7 cellular contexts compared by ENCODE assay signal in genomic region chr14:68788275-68789001, GRCh38. TPM values are rescaled to one million over a fixed set of nuclear protein-coding genes. Genes with fewer than 3 reads are reported as not detected.
DNase-seq lines count a peak whose midpoint lies in the region; ATAC-seq and TF ChIP-seq lines count a peak whose summit lies in the region.

No MANE protein-coding gene starts in this region.

- H3K36me3 Mint-ChIP-seq in HFFc6 (ENCODE audit: low read depth), result peaks cover 67% of the 10 kb centered on the region
- peaks cover 57% of the 10 kb centered on the region for H3K36me3 Mint-ChIP-seq in activated T-helper 2 cell treated with anti-CD3 and anti-CD28 coated beads, Interferon-gamma antibody, Interleukin-2, Interleukin-4, amounts not matched to agents 10 μg/mL and 5 μg/mL and 100 μg/mL, durations not matched to agents 14 hours and 24 hours and 36 hours (ENCODE audit: low read depth)
- H3K36me3 Mint-ChIP-seq in stimulated activated effector memory CD8-positive, alpha-beta T cell treated with anti-CD3 and anti-CD28 coated beads, Interleukin-12 subunit alpha, Interleukin-12 subunit beta, amount 100 ng/mL, for 72 hours, result peaks cover 77% of the 10 kb centered on the region

- H3K9me3 Mint-ChIP-seq in HFFc6, result peaks cover 14% of the 10 kb centered on the region
- H3K9me3 Mint-ChIP-seq in activated T-helper 2 cell treated with anti-CD3 and anti-CD28 coated beads, Interferon-gamma antibody, Interleukin-2, Interleukin-4, amounts not matched to agents 10 μg/mL and 5 μg/mL and 100 μg/mL, durations not matched to agents 14 hours and 24 hours and 36 hours, result no peaks in the 10 kb centered on the region
- no peaks in the 10 kb centered on the region for H3K9me3 Mint-ChIP-seq in stimulated activated effector memory CD8-positive, alpha-beta T cell treated with anti-CD3 and anti-CD28 coated beads, Interleukin-12 subunit alpha, Interleukin-12 subunit beta, amount 100 ng/mL, for 72 hours

- peaks cover 55% of the 10 kb centered on the region for H3K4me1 Mint-ChIP-seq in HFFc6 (ENCODE audit: low read depth)
- peaks cover 54% of the 10 kb centered on the region for H3K4me1 Mint-ChIP-seq in activated T-helper 2 cell treated with anti-CD3 and anti-CD28 coated beads, Interferon-gamma antibody, Interleukin-2, Interleukin-4, amounts not matched to agents 10 μg/mL and 5 μg/mL and 100 μg/mL, durations not matched to agents 14 hours and 24 hours and 36 hours (ENCODE audit: low read depth)
- H3K4me1 Mint-ChIP-seq in stimulated activated effector memory CD8-positive, alpha-beta T cell treated with anti-CD3 and anti-CD28 coated beads, Interleukin-12 subunit alpha, Interleukin-12 subunit beta, amount 100 ng/mL, for 72 hours, result peaks cover 57% of the 10 kb centered on the region

- no peak for ATAC-seq in stimulated activated effector memory CD8-positive, alpha-beta T cell treated with anti-CD3 and anti-CD28 coated beads, Interleukin-12 subunit alpha, Interleukin-12 subunit beta, amount 100 ng/mL, for 72 hours
- ATAC-seq in GM21515 (IDR thresholded peaks at IDR 0.05; ENCODE audit: unreplicated experiment) (no peak), GM21367 (IDR thresholded peaks at IDR 0.05; ENCODE audit: unreplicated experiment) (no peak)

- peaks cover 83% of the 10 kb centered on the region for H3K27me3 Mint-ChIP-seq in HFFc6 (ENCODE audit: insufficient read depth)
- H3K27me3 Mint-ChIP-seq in activated T-helper 2 cell treated with anti-CD3 and anti-CD28 coated beads, Interferon-gamma antibody, Interleukin-2, Interleukin-4, amounts not matched to agents 10 μg/mL and 5 μg/mL and 100 μg/mL, durations not matched to agents 14 hours and 24 hours and 36 hours (ENCODE audit: low read depth), result no peaks in the 10 kb centered on the region

- peak overlapping the region; percentile 95 for H3K4me3 Mint-ChIP-seq in HFFc6
- H3K4me3 Mint-ChIP-seq in activated T-helper 2 cell treated with anti-CD3 and anti-CD28 coated beads, Interferon-gamma antibody, Interleukin-2, Interleukin-4, amounts not matched to agents 10 μg/mL and 5 μg/mL and 100 μg/mL, durations not matched to agents 14 hours and 24 hours and 36 hours (ENCODE audit: low read depth), result peak overlapping the region; percentile 92
- H3K4me3 Mint-ChIP-seq in stimulated activated effector memory CD8-positive, alpha-beta T cell treated with anti-CD3 and anti-CD28 coated beads, Interleukin-12 subunit alpha, Interleukin-12 subunit beta, amount 100 ng/mL, for 72 hours, result peak overlapping the region; percentile 100

- H3K27ac Mint-ChIP-seq in HFFc6, result peak overlapping the region; percentile 99
- H3K27ac Mint-ChIP-seq in activated T-helper 2 cell treated with anti-CD3 and anti-CD28 coated beads, Interferon-gamma antibody, Interleukin-2, Interleukin-4, amounts not matched to agents 10 μg/mL and 5 μg/mL and 100 μg/mL, durations not matched to agents 14 hours and 24 hours and 36 hours, result peak overlapping the region; percentile 94
- peak overlapping the region; percentile 100 for H3K27ac Mint-ChIP-seq in stimulated activated effector memory CD8-positive, alpha-beta T cell treated with anti-CD3 and anti-CD28 coated beads, Interleukin-12 subunit alpha, Interleukin-12 subunit beta, amount 100 ng/mL, for 72 hours

- no peak for DNase-seq in HFFc6
- no peak for DNase-seq in activated T-helper 2 cell treated with anti-CD3 and anti-CD28 coated beads, Interferon-gamma antibody, Interleukin-2, Interleukin-4, amounts not matched to agents 10 μg/mL and 5 μg/mL and 100 μg/mL, durations not matched to agents 14 hours and 24 hours and 36 hours (ENCODE audit: low spot score)
- DNase-seq in inferior parietal cortex (ENCODE audit: extremely low spot score), result peak; percentile 12
- no peak for DNase-seq in stimulated activated effector memory CD8-positive, alpha-beta T cell treated with anti-CD3 and anti-CD28 coated beads, Interleukin-12 subunit alpha, Interleukin-12 subunit beta, amount 100 ng/mL, for 72 hours (ENCODE audit: low spot score in 2 of 2)
- no peak for DNase-seq in A172 (ENCODE audit: low spot score)

- no peak for TF ChIP-seq CTCF in HFFc6 (IDR thresholded peaks at IDR 0.05)

- intact Hi-C loops in activated T-helper 2 cell treated with anti-CD3 and anti-CD28 coated beads, Interferon-gamma antibody, Interleukin-2, Interleukin-4, amounts not matched to agents 10 μg/mL and 5 μg/mL and 100 μg/mL, durations not matched to agents 14 hours and 24 hours and 36 hours (cut with micrococcal nuclease), result loop anchor here (1.0 to 10.0 kb wide), 4 partner anchors 28 to 540 kb away; no protein-coding TSS in a partner anchor

RNA-seq across cellular contexts. Expression of gene ZFP36L1, which starts 4.4 kb away (rescaled TPM):
- 100 to 1,000 TPM; 135 to 161 (median 144) TPM for total RNA-seq in HFFc6 (2021; fragmentation: NEBNext Ultra II Directional; extraction: Animal tissue kit (Norgen Biotek cat#: 25700))
- 70.0 and 73.4 TPM in 2 replicates for total RNA-seq in activated T-helper 2 cell treated with anti-CD3 and anti-CD28 coated beads, Interferon-gamma antibody, Interleukin-2, Interleukin-4, amounts not matched to agents 10 μg/mL and 5 μg/mL and 100 μg/mL, durations not matched to agents 14 hours and 24 hours and 36 hours
- total RNA-seq in A172 (2014; rRNA removed; shearing (Covaris generic)), result 39.7 and 49.7 TPM in 2 replicates
